ENCODE assay signal across 22 cellular contexts in the genomic region with DNA sequence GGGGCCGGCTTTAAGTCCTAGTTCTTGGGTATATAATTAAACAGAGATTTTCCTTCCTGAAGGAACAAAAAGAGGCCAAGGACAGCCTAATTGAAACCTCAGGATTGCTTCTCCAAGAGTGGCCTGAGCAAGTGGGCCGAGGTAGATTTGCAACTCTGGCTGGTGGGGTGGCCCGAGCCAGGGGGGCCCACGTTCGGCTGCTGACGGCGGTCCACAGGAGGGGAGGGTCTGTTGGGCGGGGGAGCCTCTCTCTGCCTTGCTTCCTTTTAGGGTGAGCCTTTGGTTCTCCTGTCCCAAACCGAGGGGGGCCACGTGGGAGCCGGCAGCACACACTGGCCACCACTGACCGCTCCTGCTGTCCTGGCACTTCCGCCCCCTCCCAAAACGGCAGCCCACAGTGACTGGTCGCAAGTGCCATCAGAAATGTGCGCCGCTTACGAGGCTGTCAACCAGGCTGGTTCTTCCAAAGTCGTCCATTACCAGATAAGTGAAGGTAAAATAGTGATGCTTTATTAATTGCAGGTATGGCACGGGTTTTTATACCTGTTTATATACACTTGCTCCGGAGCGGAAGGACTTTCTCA.
"Had no signal": no experiment of that assay in that cellular context is flagged by ENCODE, and none has a peak within 500 bp of the region (broad histone marks: within the 10 kb centered on the region; RNA-seq: fewer than 3 reads in every experiment).

No MANE protein-coding gene starts in this region.

- ATAC-seq: activated T-cell treated with anti-CD3 and anti-CD28 coated beads, Interleukin-2, amount 50 U/mL, for 4 hours; heart right ventricle; stimulated activated memory B cell treated with anti-CD40 and anti-IgM and Interleukin-4, amounts not matched to agents 10 μg/mL and 1 μg/mL and 100 μg/mL, for 72 hours had no signal

- H3K27me3 ChIP-seq: uterus had no signal

- H3K9me3 ChIP-seq: sigmoid colon, transverse colon, uterus had no signal

- H3K9me3 Mint-ChIP-seq: activated T-cell treated with anti-CD3 and anti-CD28 coated beads, Interleukin-2, amount 50 U/mL, for 4 hours; activated T-helper 2 cell treated with anti-CD3 and anti-CD28 coated beads, Interferon-gamma antibody, Interleukin-2, Interleukin-4, amounts not matched to agents 10 μg/mL and 5 μg/mL and 100 μg/mL, durations not matched to agents 14 hours and 24 hours and 36 hours; nephron; stimulated activated memory B cell treated with anti-CD40 and anti-IgM and Interleukin-4, amounts not matched to agents 10 μg/mL and 1 μg/mL and 100 μg/mL, for 72 hours had no signal

- H3K4me3 ChIP-seq: coronary artery, heart right ventricle, left ventricle myocardium inferior, sigmoid colon, smooth muscle cell, transverse colon, uterus had no signal

- H3K27ac ChIP-seq: coronary artery, epithelial cell of prostate, heart right ventricle, left ventricle myocardium inferior, sigmoid colon, transverse colon, uterus had no signal

- H3K4me1 Mint-ChIP-seq: stimulated activated memory B cell treated with anti-CD40 and anti-IgM and Interleukin-4, amounts not matched to agents 10 μg/mL and 1 μg/mL and 100 μg/mL, for 72 hours had no signal

- H3K27ac Mint-ChIP-seq: activated T-helper 2 cell treated with anti-CD3 and anti-CD28 coated beads, Interferon-gamma antibody, Interleukin-2, Interleukin-4, amounts not matched to agents 10 μg/mL and 5 μg/mL and 100 μg/mL, durations not matched to agents 14 hours and 24 hours and 36 hours; stimulated activated memory B cell treated with anti-CD40 and anti-IgM and Interleukin-4, amounts not matched to agents 10 μg/mL and 1 μg/mL and 100 μg/mL, for 72 hours had no signal

- H3K4me1 ChIP-seq: heart right ventricle, left ventricle myocardium inferior, sigmoid colon, uterus had no signal

- H3K36me3 ChIP-seq: heart right ventricle, left ventricle myocardium inferior, sigmoid colon, transverse colon, uterus had no signal

- DNase-seq: activated CD4-positive, alpha-beta T cell treated with anti-CD3 and anti-CD28 coated beads for 4 hours; activated CD4-positive, alpha-beta T cell treated with anti-CD3 and anti-CD28 coated beads, Interleukin-2, amount 50 U/mL, for 48 hours; activated CD4-positive, CD25-positive, alpha-beta regulatory T cell; activated CD8-positive, alpha-beta memory T cell treated with anti-CD3 and anti-CD28 coated beads, Interleukin-2, amount 50 U/mL, for 48 hours; activated naive CD4-positive, alpha-beta T cell treated with Interleukin-2 at 50 U/mL for 16 hours; activated T-cell treated with anti-CD3 and anti-CD28 coated beads, Interleukin-2, amount 50 U/mL, for 4 hours; amygdala; cerebellar nuclear complex; heart right ventricle; left ventricle myocardium inferior; mammary epithelial cell; sigmoid colon; stimulated activated CD4-positive, alpha-beta T cell treated with anti-CD3 and anti-CD28 coated beads, Interleukin-15, amount 100 ng/mL, for 24 hours; T1000; transverse colon; uterus had no signal

- H3K36me3 Mint-ChIP-seq: stimulated activated memory B cell treated with anti-CD40 and anti-IgM and Interleukin-4, amounts not matched to agents 10 μg/mL and 1 μg/mL and 100 μg/mL, for 72 hours had no signal

- H3K4me2 ChIP-seq: smooth muscle cell had no signal

- H3K4me3 Mint-ChIP-seq: activated T-cell treated with anti-CD3 and anti-CD28 coated beads, Interleukin-2, amount 50 U/mL, for 4 hours; nephron; stimulated activated memory B cell treated with anti-CD40 and anti-IgM and Interleukin-4, amounts not matched to agents 10 μg/mL and 1 μg/mL and 100 μg/mL, for 72 hours had no signal
